In genomic region chr13:22128413-22129198, GRCh38 we compare ENCODE assay signal across 20 cellular contexts.
"Had no signal": no experiment of that assay in that cellular context is flagged by ENCODE, and none has a peak within 500 bp of the region (broad histone marks: within the 10 kb centered on the region; RNA-seq: fewer than 3 reads in every experiment).

No MANE protein-coding gene starts in this region.

- H3K27ac ChIP-seq: foreskin keratinocyte, left lung, sigmoid colon, thyroid gland had no signal

- ATAC-seq: activated CD8-positive, alpha-beta T cell treated with anti-CD3 and anti-CD28 coated beads for 36 hours; activated naive CD4-positive, alpha-beta T cell treated with anti-CD3 and anti-CD28 coated beads, Interleukin-2, amount 50 U/mL, for 72 hours; foreskin keratinocyte; left lung had no signal

- H3K27me3 Mint-ChIP-seq: activated CD8-positive, alpha-beta T cell treated with anti-CD3 and anti-CD28 coated beads for 36 hours had no signal

- H3K36me3 ChIP-seq: left lung, sigmoid colon, thyroid gland had no signal

- H3K4me1 ChIP-seq: foreskin keratinocyte, left lung, sigmoid colon, thyroid gland had no signal

- H3K27ac Mint-ChIP-seq: activated naive CD4-positive, alpha-beta T cell treated with anti-CD3 and anti-CD28 coated beads, Interleukin-2, amount 50 U/mL, for 72 hours; dendritic cell treated with granulocyte-macrophage colony-stimulating factor and Interleukin-4, amounts not matched to agents 40 ng/mL and 50 ng/mL, for 4 days; nephron progenitor cell had no signal

- H3K27me3 ChIP-seq: foreskin keratinocyte, left lung, sigmoid colon, thyroid gland had no signal

- H3K4me3 ChIP-seq: left lung, sigmoid colon, thyroid gland had no signal

- H3K4me3 Mint-ChIP-seq: activated CD8-positive, alpha-beta T cell treated with anti-CD3 and anti-CD28 coated beads for 36 hours; dendritic cell treated with granulocyte-macrophage colony-stimulating factor and Interleukin-4, amounts not matched to agents 40 ng/mL and 50 ng/mL, for 4 days; nephron progenitor cell had no signal

- H3K9me3 ChIP-seq: sigmoid colon, thyroid gland had no signal

- DNase-seq: activated CD4-positive, alpha-beta T cell treated with anti-CD3 and anti-CD28 coated beads for 48 hours; activated CD4-positive, CD25-positive, alpha-beta regulatory T cell; activated CD8-positive, alpha-beta T cell treated with anti-CD3 and anti-CD28 coated beads for 36 hours; activated gamma-delta T cell; cerebellar nuclear complex; effector memory CD4-positive, alpha-beta T cell; foreskin keratinocyte; hypothalamus; islet precursor cell; left lung; mammary epithelial cell; nephron progenitor cell; nucleus accumbens; sigmoid colon; stimulated activated naive CD4-positive, alpha-beta T cell; T-helper 1 cell; T-helper 9 cell; thyroid gland had no signal
